In genomic region chr13:113996081-113996911, GRCh38 we compare ENCODE assay signal across 17 cellular contexts. TPM values are rescaled to one million over a fixed set of nuclear protein-coding genes. Genes with fewer than 3 reads are reported as not detected.
DNase-seq lines count a peak whose midpoint lies in the region; ATAC-seq, FAIRE-seq and TF ChIP-seq lines count a peak whose summit lies in the region.
"Had no signal": no experiment of that assay in that cellular context is flagged by ENCODE, and none has a peak within 500 bp of the region (broad histone marks: within the 10 kb centered on the region; RNA-seq: fewer than 3 reads in every experiment).

No MANE protein-coding gene starts in this region.

- DNase-seq in activated naive CD4-positive, alpha-beta T cell treated with anti-CD3 and anti-CD28 coated beads, Interleukin-2, amount 50 U/mL, for 72 hours (ENCODE audit: low spot score in 2 of 2), result no peak
- no peak for DNase-seq in activated naive CD4-positive, alpha-beta T cell treated with anti-CD3 and anti-CD28 coated beads, Interleukin-2, amount 10 ng/mL, durations not matched to agents 7 days and 5 days
- peak; percentile 56 for DNase-seq in RWPE2 (ENCODE audit: low spot score)
- peak; percentile 66 for DNase-seq in kidney
- peak; percentile 90 for DNase-seq in osteoblast (ENCODE audit: insufficient read length, low spot score, missing footprints)
- no peak for DNase-seq in colonic mucosa
- no peak for DNase-seq in activated CD4-positive, CD25-positive, alpha-beta regulatory T cell treated with anti-CD3 and anti-CD28 coated beads, Interleukin-2, amount 50 U/mL, for 72 hours
- DNase-seq: 8988T, DMS 273 treated with DMSO at 0.1 percent for 48 hours, KG1, NCI-H1048, NCI-H226, NCI-H526 had no signal

- H3K27ac ChIP-seq in RWPE2 (ENCODE audit: poor library complexity, severe bottlenecking) (no peak overlapping the region), kidney (ENCODE audit: low read depth in 2 of 2, low read length in 2 of 2) (no peak overlapping the region), osteoblast (ENCODE audit: low read depth, low read length) (no peak overlapping the region), colonic mucosa (no peak overlapping the region), gastroesophageal sphincter (no peak overlapping the region)
- H3K27ac ChIP-seq: BLaER1 treated with 17β-estradiol and CSF1 and Interleukin-3, amounts not matched to agents 10 nM and 100 nM had no signal

- 93 to 100% methylated on average over 2 to 3 of the region's 38 CpGs for WGBS in gastroesophageal sphincter (ENCODE audit: low coverage in 1 of 2), 2 donors

- no peaks in the 10 kb centered on the region for H3K27me3 Mint-ChIP-seq in activated naive CD4-positive, alpha-beta T cell treated with anti-CD3 and anti-CD28 coated beads, Interleukin-2, amount 10 ng/mL, durations not matched to agents 7 days and 5 days

- peaks cover 0 to 4% of the 10 kb centered on the region in 2 donors for H3K9me3 Mint-ChIP-seq in activated naive CD4-positive, alpha-beta T cell treated with anti-CD3 and anti-CD28 coated beads, Interleukin-2, amount 50 U/mL, for 72 hours
- H3K9me3 Mint-ChIP-seq in activated naive CD4-positive, alpha-beta T cell treated with anti-CD3 and anti-CD28 coated beads, Interleukin-2, amount 10 ng/mL, durations not matched to agents 7 days and 5 days, result peaks cover 3% of the 10 kb centered on the region

- H3K4me3 ChIP-seq in RWPE2 (ENCODE audit: severe bottlenecking) (no peak overlapping the region), kidney (ENCODE audit: low read length in 2 of 2) (no peak overlapping the region), osteoblast (ENCODE audit: insufficient read depth, low read length) (no peak overlapping the region), colonic mucosa (no peak overlapping the region), gastroesophageal sphincter (no peak overlapping the region)
- H3K4me3 ChIP-seq: BLaER1 treated with 17β-estradiol and CSF1 and Interleukin-3, amounts not matched to agents 10 nM and 100 nM; HAP-1 had no signal

- ATAC-seq in activated naive CD4-positive, alpha-beta T cell treated with anti-CD3 and anti-CD28 coated beads, Interleukin-2, amount 50 U/mL, for 72 hours, result peak; percentile 13 to 21
- ATAC-seq in RWPE2 (ENCODE audit: low read depth), result peak; percentile 26; the same call in 2 of the 3 replicates
- no peak for ATAC-seq in gastroesophageal sphincter

- H3K4me1 ChIP-seq in RWPE2 (ENCODE audit: insufficient read depth, poor library complexity, severe bottlenecking) (no peaks in the 10 kb centered on the region), kidney (ENCODE audit: control insufficient read depth in 1 of 2, insufficient read depth in 1 of 2, low read depth in 1 of 2, low read length in 2 of 2) (peaks cover 0 to 8% of the 10 kb centered on the region in 2 donors), osteoblast (ENCODE audit: insufficient read depth, low read length) (peaks cover 12% of the 10 kb centered on the region), colonic mucosa (no peaks in the 10 kb centered on the region), gastroesophageal sphincter (peaks cover 0 to 18% (median 6%) of the 10 kb centered on the region in 3 donors)
- H3K4me1 ChIP-seq: HAP-1 had no signal

- H3K9ac ChIP-seq in kidney (ENCODE audit: low read length in 2 of 2) (no peak overlapping the region), colonic mucosa (ENCODE audit: low read depth in 2 of 2, low read length in 2 of 2) (no peak overlapping the region)
- H3K9ac ChIP-seq: BLaER1 treated with 17β-estradiol and CSF1 and Interleukin-3, amounts not matched to agents 10 nM and 100 nM had no signal

- no peak overlapping the region for H3K4me3 Mint-ChIP-seq in activated naive CD4-positive, alpha-beta T cell treated with anti-CD3 and anti-CD28 coated beads, Interleukin-2, amount 10 ng/mL, durations not matched to agents 7 days and 5 days

- TF ChIP-seq CTCF in RWPE2 (IDR thresholded peaks at IDR 0.05; ENCODE audit: poor library complexity, severe bottlenecking), result no peak
- TF ChIP-seq CTCF in kidney (IDR thresholded peaks at IDR 0.05; ENCODE audit: borderline replicate concordance, extremely low read depth, insufficient read depth), result no peak
- TF ChIP-seq CTCF in osteoblast (IDR thresholded peaks at IDR 0.05; ENCODE audit: extremely low read depth, low read depth, low read length), result no peak
- no peak for TF ChIP-seq CTCF in colonic mucosa (IDR thresholded peaks at IDR 0.05)
- no peak for TF ChIP-seq CTCF in gastroesophageal sphincter (IDR thresholded peaks at IDR 0.05)

- no peak for TF ChIP-seq POLR2A in gastroesophageal sphincter (IDR thresholded peaks at IDR 0.05)

- H3K36me3 ChIP-seq in RWPE2 (ENCODE audit: low read depth) (peaks cover 17% of the 10 kb centered on the region), kidney (ENCODE audit: control insufficient read depth in 1 of 2, insufficient read depth in 2 of 2, low read length in 2 of 2) (peaks cover 4 to 7% of the 10 kb centered on the region in 2 donors), osteoblast (ENCODE audit: insufficient read depth, low read length) (peaks cover 63% of the 10 kb centered on the region), colonic mucosa (no peaks in the 10 kb centered on the region), gastroesophageal sphincter (peaks cover 0 to 85% of the 10 kb centered on the region in 2 donors)
- H3K36me3 ChIP-seq: HAP-1 had no signal

- FAIRE-seq in kidney (lab: Jason Lieb, UNC), result no peak
- FAIRE-seq: HTR-8/SVneo had no signal

- H3K27ac Mint-ChIP-seq in activated naive CD4-positive, alpha-beta T cell treated with anti-CD3 and anti-CD28 coated beads, Interleukin-2, amount 50 U/mL, for 72 hours, result no peak overlapping the region
- no peak overlapping the region for H3K27ac Mint-ChIP-seq in activated naive CD4-positive, alpha-beta T cell treated with anti-CD3 and anti-CD28 coated beads, Interleukin-2, amount 10 ng/mL, durations not matched to agents 7 days and 5 days

- H3K9me3 ChIP-seq in RWPE2 (ENCODE audit: severe bottlenecking) (no peaks in the 10 kb centered on the region), kidney (ENCODE audit: control insufficient read depth in 1 of 2, low read length in 2 of 2) (no peaks in the 10 kb centered on the region), osteoblast (ENCODE audit: low read depth, low read length) (no peaks in the 10 kb centered on the region), colonic mucosa (no peaks in the 10 kb centered on the region), gastroesophageal sphincter (no peaks in the 10 kb centered on the region)
- H3K9me3 ChIP-seq: HAP-1 had no signal

- no peaks in the 10 kb centered on the region for H3K79me2 ChIP-seq in osteoblast (ENCODE audit: insufficient read depth, low read length)

- no peak for TF ChIP-seq EP300 in gastroesophageal sphincter (IDR thresholded peaks at IDR 0.05)

- H3K36me3 Mint-ChIP-seq in activated naive CD4-positive, alpha-beta T cell treated with anti-CD3 and anti-CD28 coated beads, Interleukin-2, amount 50 U/mL, for 72 hours, result peaks cover 10% of the 10 kb centered on the region in 2 donors
- H3K36me3 Mint-ChIP-seq in activated naive CD4-positive, alpha-beta T cell treated with anti-CD3 and anti-CD28 coated beads, Interleukin-2, amount 10 ng/mL, durations not matched to agents 7 days and 5 days, result peaks cover 58% of the 10 kb centered on the region

- H3K27me3 ChIP-seq in RWPE2 (ENCODE audit: insufficient read depth, poor library complexity, severe bottlenecking) (no peaks in the 10 kb centered on the region), osteoblast (ENCODE audit: insufficient read depth, low read length) (no peaks in the 10 kb centered on the region), colonic mucosa (no peaks in the 10 kb centered on the region), gastroesophageal sphincter (no peaks in the 10 kb centered on the region)
- H3K27me3 ChIP-seq: BLaER1 treated with 17β-estradiol and CSF1 and Interleukin-3, amounts not matched to agents 10 nM and 100 nM had no signal

- H4K20me1 ChIP-seq in osteoblast (ENCODE audit: insufficient read depth, low read length), result no peaks in the 10 kb centered on the region

- H2AFZ ChIP-seq in osteoblast (ENCODE audit: low read length), result no peak overlapping the region

- H3K4me1 Mint-ChIP-seq in activated naive CD4-positive, alpha-beta T cell treated with anti-CD3 and anti-CD28 coated beads, Interleukin-2, amount 10 ng/mL, durations not matched to agents 7 days and 5 days, result peaks cover 3% of the 10 kb centered on the region

- CTCF ChIA-PET in activated naive CD4-positive, alpha-beta T cell treated with anti-CD3 and anti-CD28 coated beads, Interleukin-2, amount 10 ng/mL, durations not matched to agents 7 days and 5 days (lab: Charles Lee), result no interaction called here

- intact Hi-C loops in kidney (cut with DNase I), result no loop called here
- intact Hi-C loops in colonic mucosa (cut with DNase I), result no loop called here

- no peak overlapping the region for H3K4me2 ChIP-seq in osteoblast (ENCODE audit: insufficient read depth, low read length)
- H3K4me2 ChIP-seq: BLaER1 treated with 17β-estradiol and CSF1 and Interleukin-3, amounts not matched to agents 10 nM and 100 nM had no signal

RNA-seq across cellular contexts. Expression of gene C13orf46, which starts 22.4 kb away (rescaled TPM):
- 1 to 10 TPM in 1 of 2 donors, under 1 TPM in 1; 0.61 to 3.6 TPM for total RNA-seq in activated naive CD4-positive, alpha-beta T cell treated with anti-CD3 and anti-CD28 coated beads, Interleukin-2, amount 50 U/mL, for 72 hours
- total RNA-seq in kidney (1.1 TPM), osteoblast (0.36 and 0.59 TPM in 2 replicates), colonic mucosa (under 1 TPM; 0.24 to 0.44 TPM), gastroesophageal sphincter (1 to 10 TPM in 2 of 4 donors, under 1 TPM in 1, not detected in 1; 0.31 to 6.6 (median 5.9) TPM)
- polyA plus RNA-seq in kidney (ENCODE audit: insufficient read depth, low read depth, low replicate concordance), result not detected

Comparison
In these comparisons a context has a peak if more than half of its experiments do, and no peak if none do; other contexts are left out.
1. DNase-seq: peak in RWPE2 (single experiment), kidney (single experiment) and osteoblast (single experiment); none in activated naive CD4-positive, alpha-beta T cell treated with anti-CD3 and anti-CD28 coated beads, Interleukin-2, amount 50 U/mL, for 72 hours (0 of 2), activated naive CD4-positive, alpha-beta T cell treated with anti-CD3 and anti-CD28 coated beads, Interleukin-2, amount 10 ng/mL, durations not matched to agents 7 days and 5 days (single experiment), colonic mucosa (single experiment) and activated CD4-positive, CD25-positive, alpha-beta regulatory T cell treated with anti-CD3 and anti-CD28 coated beads, Interleukin-2, amount 50 U/mL, for 72 hours (single experiment).